In genomic region chr20:25055711-25056492, GRCh38 we compare ENCODE assay signal across 9 cellular contexts. TPM values are rescaled to one million over a fixed set of nuclear protein-coding genes. Genes with fewer than 3 reads are reported as not detected.
DNase-seq lines count a peak whose midpoint lies in the region; ATAC-seq and TF ChIP-seq lines count a peak whose summit lies in the region.
"Had no signal": no experiment of that assay in that cellular context is flagged by ENCODE, and none has a peak within 500 bp of the region (broad histone marks: within the 10 kb centered on the region; RNA-seq: fewer than 3 reads in every experiment).

No MANE protein-coding gene starts in this region.

- H3K9me3 ChIP-seq in lung (ENCODE audit: control insufficient read depth in 2 of 2, insufficient read depth in 1 of 2, low read length in 1 of 2) (no peaks in the 10 kb centered on the region), thyroid gland (no peaks in the 10 kb centered on the region)

- H3K4me3 Mint-ChIP-seq in activated naive CD4-positive, alpha-beta T cell treated with anti-CD3 and anti-CD28 coated beads, Interleukin-2, amount 10 ng/mL, durations not matched to agents 7 days and 5 days = peak overlapping the region; percentile 87
- peak overlapping the region; percentile 74 for H3K4me3 Mint-ChIP-seq in activated naive CD8-positive, alpha-beta T cell treated with anti-CD3 and anti-CD28 coated beads, Interleukin-2, amount 50 U/mL, for 24 hours

- H3K36me3 Mint-ChIP-seq in activated naive CD4-positive, alpha-beta T cell treated with anti-CD3 and anti-CD28 coated beads, Interleukin-2, amount 10 ng/mL, durations not matched to agents 7 days and 5 days = peaks cover 29% of the 10 kb centered on the region
- H3K36me3 Mint-ChIP-seq in activated naive CD4-positive, alpha-beta T cell treated with anti-CD3 and anti-CD28 coated beads, Interleukin-2, amount 50 U/mL, for 72 hours = no peaks in the 10 kb centered on the region
- H3K36me3 Mint-ChIP-seq in activated naive CD8-positive, alpha-beta T cell treated with anti-CD3 and anti-CD28 coated beads, Interleukin-2, amount 50 U/mL, for 24 hours (ENCODE audit: low read depth) = no peaks in the 10 kb centered on the region

- H3K27me3 Mint-ChIP-seq in activated naive CD4-positive, alpha-beta T cell treated with anti-CD3 and anti-CD28 coated beads, Interleukin-2, amount 10 ng/mL, durations not matched to agents 7 days and 5 days = peaks cover 21% of the 10 kb centered on the region
- no peaks in the 10 kb centered on the region for H3K27me3 Mint-ChIP-seq in activated naive CD8-positive, alpha-beta T cell treated with anti-CD3 and anti-CD28 coated beads, Interleukin-2, amount 50 U/mL, for 24 hours

- H3K4me3 ChIP-seq in lung (no peak overlapping the region), thyroid gland (replicated peaks in 1 of 3) (no peak overlapping the region)

- TF ChIP-seq POLR2A in thyroid gland (IDR thresholded peaks at IDR 0.05) = no peak

- no peaks in the 10 kb centered on the region for H3K9me3 Mint-ChIP-seq in activated naive CD4-positive, alpha-beta T cell treated with anti-CD3 and anti-CD28 coated beads, Interleukin-2, amount 10 ng/mL, durations not matched to agents 7 days and 5 days
- no peaks in the 10 kb centered on the region for H3K9me3 Mint-ChIP-seq in activated naive CD4-positive, alpha-beta T cell treated with anti-CD3 and anti-CD28 coated beads, Interleukin-2, amount 50 U/mL, for 72 hours
- no peaks in the 10 kb centered on the region for H3K9me3 Mint-ChIP-seq in activated naive CD8-positive, alpha-beta T cell treated with anti-CD3 and anti-CD28 coated beads, Interleukin-2, amount 50 U/mL, for 24 hours

- ATAC-seq in activated naive CD4-positive, alpha-beta T cell treated with anti-CD3 and anti-CD28 coated beads, Interleukin-2, amount 50 U/mL, for 72 hours = no peak
- no peak for ATAC-seq in activated naive CD8-positive, alpha-beta T cell treated with anti-CD3 and anti-CD28 coated beads, Interleukin-2, amount 50 U/mL, for 24 hours
- no peak for ATAC-seq in lung (ENCODE audit: insufficient read depth, low FRiP score)

- 66 to 83% methylated on average over 8 of the region's 8 CpGs for WGBS in lung, 2 donors
- WGBS in thyroid gland, 2 donors = 76 to 77% methylated on average over 8 of the region's 8 CpGs

- H3K4me1 Mint-ChIP-seq in activated naive CD4-positive, alpha-beta T cell treated with anti-CD3 and anti-CD28 coated beads, Interleukin-2, amount 10 ng/mL, durations not matched to agents 7 days and 5 days = peaks cover 56% of the 10 kb centered on the region
- peaks cover 60% of the 10 kb centered on the region for H3K4me1 Mint-ChIP-seq in activated naive CD8-positive, alpha-beta T cell treated with anti-CD3 and anti-CD28 coated beads, Interleukin-2, amount 50 U/mL, for 24 hours

- peak overlapping the region; percentile 67 to 97 for H3K27ac ChIP-seq in lung (ENCODE audit: low read depth in 1 of 2, low read length in 1 of 2)
- H3K27ac ChIP-seq in thyroid gland = peak overlapping the region; percentile 94 to 96 (median 96)

- H3K27me3 ChIP-seq in lung (ENCODE audit: control insufficient read depth, insufficient read depth) (no peaks in the 10 kb centered on the region), thyroid gland (no peaks in the 10 kb centered on the region)

- TF ChIP-seq CTCF in lung (IDR thresholded peaks at IDR 0.05; ENCODE audit: control extremely low read depth, extremely low read depth) (no peak), thyroid gland (IDR thresholded peaks at IDR 0.05) (no peak)

- H3K4me1 ChIP-seq in lung (ENCODE audit: control insufficient read depth in 2 of 2, insufficient read depth in 2 of 2, low read length in 2 of 2) (peaks cover 39 to 40% of the 10 kb centered on the region in 2 donors), thyroid gland (peaks cover 61 to 66% of the 10 kb centered on the region in 2 donors)

- CTCF ChIA-PET in activated naive CD4-positive, alpha-beta T cell treated with anti-CD3 and anti-CD28 coated beads, Interleukin-2, amount 10 ng/mL, durations not matched to agents 7 days and 5 days (lab: Charles Lee) = interaction anchor here (12.3 kb wide), 1 partner anchor 59 kb away, joined by 184 read pairs; no protein-coding TSS in a partner anchor

- H3K36me3 ChIP-seq in lung (ENCODE audit: control insufficient read depth in 2 of 2, insufficient read depth in 2 of 2, low read length in 2 of 2) (peaks cover 0 to 2% of the 10 kb centered on the region in 2 donors), thyroid gland (no peaks in the 10 kb centered on the region)

- DNase-seq in activated naive CD4-positive, alpha-beta T cell treated with anti-CD3 and anti-CD28 coated beads, Interleukin-2, amount 10 ng/mL, durations not matched to agents 7 days and 5 days = peak; percentile 19
- DNase-seq in activated naive CD4-positive, alpha-beta T cell treated with anti-CD3 and anti-CD28 coated beads, Interleukin-2, amount 50 U/mL, for 72 hours (ENCODE audit: low spot score in 2 of 2) = no peak
- DNase-seq in activated naive CD8-positive, alpha-beta T cell treated with anti-CD3 and anti-CD28 coated beads, Interleukin-2, amount 50 U/mL, for 24 hours = no peak
- DNase-seq in lung (ENCODE audit: low spot score) (no peak), thyroid gland (peak; percentile 48 to 51), NCI-H524 (lab: John Stamatoyannopoulos, UW) (no peak), GOT3 (lab: John Stamatoyannopoulos, UW) (no peak)
- no peak for DNase-seq in stimulated activated CD8-positive, alpha-beta memory T cell treated with anti-CD3 and anti-CD28 coated beads, Interleukin-4, amount 100 ng/mL, for 48 hours

- intact Hi-C loops in thyroid gland (cut with DNase I) = no loop called here

- H3K27ac Mint-ChIP-seq in activated naive CD4-positive, alpha-beta T cell treated with anti-CD3 and anti-CD28 coated beads, Interleukin-2, amount 10 ng/mL, durations not matched to agents 7 days and 5 days = peak overlapping the region; percentile 95
- H3K27ac Mint-ChIP-seq in activated naive CD4-positive, alpha-beta T cell treated with anti-CD3 and anti-CD28 coated beads, Interleukin-2, amount 50 U/mL, for 72 hours = peak overlapping the region in 1 of 2 donors; percentile 77
- H3K27ac Mint-ChIP-seq in activated naive CD8-positive, alpha-beta T cell treated with anti-CD3 and anti-CD28 coated beads, Interleukin-2, amount 50 U/mL, for 24 hours = peak overlapping the region; percentile 42

RNA-seq across cellular contexts. Expression of gene ACSS1, which starts 2.0 kb away (rescaled TPM):
- total RNA-seq in activated naive CD4-positive, alpha-beta T cell treated with anti-CD3 and anti-CD28 coated beads, Interleukin-2, amount 50 U/mL, for 72 hours = 10 to 100 TPM in 1 of 2 donors, 1 to 10 TPM in 1; 5.5 to 11.3 TPM
- total RNA-seq in lung (10 to 100 TPM; 33.6 to 38.9 TPM), thyroid gland (10 to 100 TPM; 45.8 to 57.4 (median 52.1) TPM)
- 10 to 100 TPM; 15.8 to 20.3 TPM for polyA plus RNA-seq in lung

RNA-seq across cellular contexts. Expression of gene VSX1, which starts 26.0 kb away (rescaled TPM):
- total RNA-seq in activated naive CD4-positive, alpha-beta T cell treated with anti-CD3 and anti-CD28 coated beads, Interleukin-2, amount 50 U/mL, for 72 hours = not detected
- total RNA-seq in lung = not detected
- not detected for polyA plus RNA-seq in lung
- total RNA-seq in thyroid gland = not detected
- total RNA-seq: glomerular endothelial cell had no signal

Comparison
In these comparisons a context has a peak if more than half of its experiments do, and no peak if none do; other contexts are left out.
1. DNase-seq: peak in activated naive CD4-positive, alpha-beta T cell treated with anti-CD3 and anti-CD28 coated beads, Interleukin-2, amount 10 ng/mL, durations not matched to agents 7 days and 5 days (single experiment) and thyroid gland (2 of 2); none in activated naive CD4-positive, alpha-beta T cell treated with anti-CD3 and anti-CD28 coated beads, Interleukin-2, amount 50 U/mL, for 72 hours (0 of 2), activated naive CD8-positive, alpha-beta T cell treated with anti-CD3 and anti-CD28 coated beads, Interleukin-2, amount 50 U/mL, for 24 hours (single experiment), lung (single experiment), NCI-H524 (0 of 2), stimulated activated CD8-positive, alpha-beta memory T cell treated with anti-CD3 and anti-CD28 coated beads, Interleukin-4, amount 100 ng/mL, for 48 hours (single experiment) and GOT3 (single experiment).